ENCODE assay signal across 13 cellular contexts in genomic region chr22:42697542-42698013, GRCh38. TPM values are rescaled to one million over a fixed set of nuclear protein-coding genes. Genes with fewer than 3 reads are reported as not detected.
DNase-seq lines count a peak whose midpoint lies in the region; ATAC-seq, FAIRE-seq and TF ChIP-seq lines count a peak whose summit lies in the region.
"Had no signal": no experiment of that assay in that cellular context is flagged by ENCODE, and none has a peak within 500 bp of the region (broad histone marks: within the 10 kb centered on the region; RNA-seq: fewer than 3 reads in every experiment).

No MANE protein-coding gene starts in this region.

- no peak overlapping the region for H3K4me2 ChIP-seq in SK-N-SH

- TF ChIP-seq EP300 in SK-N-SH (IDR thresholded peaks at IDR 0.05; ENCODE audit: borderline replicate concordance in 1 of 2, low read depth in 1 of 2, low read length in 1 of 2): peak in 1 of 2 experiments; percentile 54; a peak in 1 of 4 replicates

- peak; percentile 77 for ATAC-seq in foreskin keratinocyte
- peak; percentile 76 to 89 (median 82) for ATAC-seq in pancreas
- ATAC-seq: naive thymus-derived CD8-positive, alpha-beta T cell; stimulated activated naive B cell treated with anti-CD40 and anti-IgM and Interleukin-4, amounts not matched to agents 10 μg/mL and 1 μg/mL and 100 μg/mL, for 72 hours had no signal

- TF ChIP-seq CTCF in SK-N-SH (IDR thresholded peaks at IDR 0.05) (no peak), foreskin keratinocyte (conservative IDR thresholded peaks at IDR 0.05) (no peak), pancreas (IDR thresholded peaks at IDR 0.05) (no peak)

- H3K4me1 ChIP-seq in SK-N-SH (ENCODE audit: control insufficient read depth in 1 of 2, insufficient read depth in 2 of 2, low read depth in 1 of 2, low read length in 1 of 2): peaks cover 0 to 6% of the 10 kb centered on the region in 2 experiments; a peak in 1 of 4 replicates
- H3K4me1 ChIP-seq in foreskin keratinocyte: peaks cover 9% of the 10 kb centered on the region
- H3K4me1 ChIP-seq in pancreas: peaks cover 0 to 4% (median 0%) of the 10 kb centered on the region in 3 donors
- H3K4me1 ChIP-seq in effector memory CD4-positive, alpha-beta T cell (ENCODE audit: control insufficient read depth, insufficient read depth, low read length, poor library complexity, severe bottlenecking): no peaks in the 10 kb centered on the region

- TF ChIP-seq RAD21 in SK-N-SH (IDR thresholded peaks at IDR 0.05; ENCODE audit: low read length): no peak

- WGBS in SK-N-SH (ENCODE audit: low lambda C conversion rate): no CpG with 5 or more reads among the region's 16 CpGs
- 51 to 58% methylated on average over 16 of the region's 16 CpGs for WGBS in pancreas, 2 donors

- H3K4me3 ChIP-seq in SK-N-SH (ENCODE audit: low read depth in 2 of 2, low read length in 1 of 2) (no peak overlapping the region), pancreas (no peak overlapping the region)
- no peak overlapping the region for H3K4me3 ChIP-seq in effector memory CD4-positive, alpha-beta T cell (ENCODE audit: insufficient read depth, low read depth, low read length, poor library complexity, severe bottlenecking)

- CTCF ChIA-PET in SK-N-SH (lab: Yijun Ruan, JAX): no interaction called here

- peak; percentile 30 for DNase-seq in D341Med (ENCODE audit: low spot score)
- no peak for DNase-seq in SK-N-SH
- peak; percentile 85 to 90 for DNase-seq in foreskin keratinocyte
- DNase-seq in pancreas: peak in 4 of 6 donors; percentile 47 to 65 (median 55)
- no peak for DNase-seq in retina
- DNase-seq in effector memory CD4-positive, alpha-beta T cell: no peak
- DNase-seq in activated effector memory CD4-positive, alpha-beta T cell treated with Interleukin-2 at 50 U/mL for 16 hours: no peak
- DNase-seq in NCI-H1105 (lab: John Stamatoyannopoulos, UW): no peak
- DNase-seq: CD4-positive, CD25-positive, alpha-beta regulatory T cell; Kasumi-1; naive thymus-derived CD8-positive, alpha-beta T cell; stimulated activated naive B cell treated with anti-CD40 and anti-IgM and Interleukin-4, amounts not matched to agents 10 μg/mL and 1 μg/mL and 100 μg/mL, for 72 hours had no signal

- no peaks in the 10 kb centered on the region for H3F3A ChIP-seq in SK-N-SH (replicated peaks; ENCODE audit: insufficient read depth)

- H3K27ac ChIP-seq in SK-N-SH (ENCODE audit: low read depth in 2 of 2, low read length in 1 of 2): peak overlapping the region in 1 of 2 experiments; percentile 53; a peak in 2 of 4 replicates
- H3K27ac ChIP-seq in foreskin keratinocyte: no peak overlapping the region
- H3K27ac ChIP-seq in pancreas: peak overlapping the region in 2 of 4 donors; percentile 5 to 26
- H3K27ac ChIP-seq in effector memory CD4-positive, alpha-beta T cell (ENCODE audit: insufficient read depth, low read length, poor library complexity, severe bottlenecking): no peak overlapping the region

- no peaks in the 10 kb centered on the region for H3K9me3 ChIP-seq in SK-N-SH
- no peaks in the 10 kb centered on the region for H3K9me3 ChIP-seq in pancreas
- no peaks in the 10 kb centered on the region for H3K9me3 ChIP-seq in effector memory CD4-positive, alpha-beta T cell (ENCODE audit: control insufficient read depth, low read length)

- H4K20me1 ChIP-seq in SK-N-SH (ENCODE audit: insufficient read depth): no peaks in the 10 kb centered on the region

- H3K9me2 ChIP-seq in SK-N-SH: no peaks in the 10 kb centered on the region

- POLR2A ChIA-PET in SK-N-SH (lab: Yijun Ruan, JAX): no interaction called here

- no peak overlapping the region for H3K9ac ChIP-seq in SK-N-SH

- H2AFZ ChIP-seq in SK-N-SH (ENCODE audit: low read depth): no peak overlapping the region

- no peaks in the 10 kb centered on the region for H3K36me3 ChIP-seq in SK-N-SH (replicated peaks in 1 of 2; ENCODE audit: control insufficient read depth in 1 of 2, insufficient read depth in 2 of 2, low read length in 1 of 2)
- H3K36me3 ChIP-seq in pancreas: no peaks in the 10 kb centered on the region
- no peaks in the 10 kb centered on the region for H3K36me3 ChIP-seq in effector memory CD4-positive, alpha-beta T cell (ENCODE audit: control insufficient read depth, insufficient read depth, low read length)

- intact Hi-C loops in pancreas (cut with DNase I): no loop called here

- H3K27me3 ChIP-seq in SK-N-SH (ENCODE audit: insufficient read depth) (no peaks in the 10 kb centered on the region), foreskin keratinocyte (no peaks in the 10 kb centered on the region), pancreas (no peaks in the 10 kb centered on the region)
- no peaks in the 10 kb centered on the region for H3K27me3 ChIP-seq in effector memory CD4-positive, alpha-beta T cell (replicated peaks; ENCODE audit: control insufficient read depth, insufficient read depth, low read length, poor library complexity, severe bottlenecking)

- FAIRE-seq in pancreas (lab: Jason Lieb, UNC): no peak

- no peaks in the 10 kb centered on the region for H3K79me2 ChIP-seq in SK-N-SH (ENCODE audit: insufficient read depth)

TF ChIP-seq in SK-N-SH, 30 proteins besides CTCF, POLR2A, EP300 and RAD21 (continues in another document):
- TF ChIP-seq PBX3 (IDR thresholded peaks at IDR 0.05) (peak; percentile 56), POLR2AphosphoS5 (IDR thresholded peaks at IDR 0.05; ENCODE audit: low read depth, low read length) (no peak), RXRA (IDR thresholded peaks at IDR 0.05; ENCODE audit: borderline replicate concordance, low read depth) (no peak), MXI1 (IDR thresholded peaks at IDR 0.05; ENCODE audit: low read depth, low read length) (no peak), USF1 (IDR thresholded peaks at IDR 0.05; ENCODE audit: borderline replicate concordance, low read depth) (no peak), YY1 (IDR thresholded peaks at IDR 0.05; ENCODE audit: low read depth) (peak; percentile 30; the same call in 1 of the 2 replicates), EZH2phosphoT487 (IDR thresholded peaks at IDR 0.05; ENCODE audit: borderline replicate concordance, low read depth) (no peak), RCOR1 (IDR thresholded peaks at IDR 0.05; ENCODE audit: low read length) (no peak), JUND (IDR thresholded peaks at IDR 0.05) (peak; percentile 42; the same call in 1 of the 2 replicates), SIN3A (IDR thresholded peaks at IDR 0.05; ENCODE audit: borderline replicate concordance, low read depth, low read length) (no peak), FOSL2 (IDR thresholded peaks at IDR 0.05; ENCODE audit: borderline replicate concordance, low read depth) (peak; percentile 60; the same call in 1 of the 2 replicates), NRF1 (IDR thresholded peaks at IDR 0.05; ENCODE audit: low read depth, low read length) (no peak), ZBTB33 (IDR thresholded peaks at IDR 0.05; ENCODE audit: borderline replicate concordance, low read depth) (no peak)

RNA-seq across cellular contexts. Expression of gene A4GALT, which starts 23.1 kb away (rescaled TPM):
- polyA plus RNA-seq in SK-N-SH (2012; rRNA removed) (5.2 and 9.5 TPM in 2 replicates), foreskin keratinocyte (13.8 and 19.1 TPM in 2 replicates), pancreas (10 to 100 TPM in 1 of 2 donors, 1 to 10 TPM in 1; 7.1 to 13.2 TPM)
- polyA plus RNA-seq in SK-N-SH (2012; cell fraction: cytosol; rRNA removed): 5.3 and 6.8 TPM in 2 replicates
- 6.1 and 6.4 TPM in 2 replicates for polyA plus RNA-seq in SK-N-SH (2012; cell fraction: nucleus; rRNA removed)
- total RNA-seq in foreskin keratinocyte (11.7 and 16.0 TPM in 2 replicates), pancreas (1 to 10 TPM; 2.7 to 8.6 (median 3.4) TPM)
- total RNA-seq: CD4-positive, CD25-positive, alpha-beta regulatory T cell; naive thymus-derived CD8-positive, alpha-beta T cell had no signal
- polyA plus RNA-seq: CD4-positive, CD25-positive, alpha-beta regulatory T cell; naive thymus-derived CD8-positive, alpha-beta T cell had no signal

RNA-seq across cellular contexts. Expression of gene CYB5R3, which starts 48.4 kb away (rescaled TPM):
- 86.8 and 106 TPM in 2 replicates for polyA plus RNA-seq in SK-N-SH (2012; rRNA removed)
- polyA plus RNA-seq in SK-N-SH (2012; cell fraction: cytosol; rRNA removed): 56.6 and 75.2 TPM in 2 replicates
- polyA plus RNA-seq in SK-N-SH (2012; cell fraction: nucleus; rRNA removed): 58.9 and 65.5 TPM in 2 replicates
- 119 and 127 TPM in 2 replicates for total RNA-seq in foreskin keratinocyte
- polyA plus RNA-seq in foreskin keratinocyte: 234 and 245 TPM in 2 replicates
- 10 to 100 TPM; 32.6 to 76.4 (median 43.6) TPM for total RNA-seq in pancreas
- 100 to 1,000 TPM in 1 of 2 donors, 10 to 100 TPM in 1; 53.6 to 105 TPM for polyA plus RNA-seq in pancreas

RNA-seq across cellular contexts. Expression of gene ATP5MGL, which starts 57.2 kb away (rescaled TPM):
- polyA plus RNA-seq in SK-N-SH (2012; rRNA removed): not detected in 2 replicates
- not detected in 2 replicates for polyA plus RNA-seq in SK-N-SH (2012; cell fraction: cytosol; rRNA removed)
- polyA plus RNA-seq in SK-N-SH (2012; cell fraction: nucleus; rRNA removed): 0.07 TPM in 1 of 2 replicates, not detected in the other
- total RNA-seq in foreskin keratinocyte: 0.14 and 0.24 TPM in 2 replicates
- not detected in 2 replicates for polyA plus RNA-seq in foreskin keratinocyte
- under 1 TPM in 5 of 6 donors, not detected in 1; 0.24 to 0.60 (median 0.34) TPM for total RNA-seq in pancreas
- under 1 TPM in 1 of 2 donors, not detected in 1; 0.34 TPM for polyA plus RNA-seq in pancreas
- polyA plus RNA-seq: adipose tissue had no signal

Comparison
In these comparisons a context has a peak if more than half of its experiments do, and no peak if none do; other contexts are left out.
1. DNase-seq: peak in D341Med (single experiment), foreskin keratinocyte (2 of 2) and pancreas (4 of 6); none in SK-N-SH (single experiment), retina (single experiment), effector memory CD4-positive, alpha-beta T cell (0 of 3), activated effector memory CD4-positive, alpha-beta T cell treated with Interleukin-2 at 50 U/mL for 16 hours (single experiment) and NCI-H1105 (single experiment).